In the genomic region with DNA sequence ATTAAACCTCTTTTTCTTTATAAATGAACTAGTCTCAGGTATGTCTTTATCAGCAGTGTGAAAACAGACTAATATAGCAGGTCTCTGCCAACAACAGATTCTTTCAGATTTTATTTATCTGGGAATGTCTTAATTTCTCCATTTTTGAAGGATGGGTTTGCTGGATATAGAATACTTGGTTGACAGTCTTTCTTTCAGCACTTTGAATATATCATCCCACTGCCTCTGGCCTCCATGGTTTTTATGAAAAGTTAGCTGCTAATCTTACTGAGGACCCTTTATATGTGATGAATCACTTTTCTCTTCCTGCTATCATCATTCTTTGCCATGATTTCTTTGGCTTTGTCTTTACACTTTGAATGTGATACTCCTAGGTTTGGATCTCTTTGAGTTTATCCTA, we compare ENCODE assay signal across 26 cellular contexts.
"Had no signal": no experiment of that assay in that cellular context is flagged by ENCODE, and none has a peak within 500 bp of the region (broad histone marks: within the 10 kb centered on the region; RNA-seq: fewer than 3 reads in every experiment).

No MANE protein-coding gene starts in this region.

- DNase-seq: effector memory CD8-positive, alpha-beta T cell; foreskin fibroblast; gastrocnemius medialis; heart left ventricle; hippocampal formation; immature natural killer cell; islet precursor cell; natural killer cell; occipital lobe; ovary; posterior cingulate gyrus; psoas muscle; right cardiac atrium; stimulated activated CD4-positive, alpha-beta T cell treated with anti-CD3 and anti-CD28 coated beads, Interleukin-15, amount 100 ng/mL, for 24 hours; stimulated activated CD4-positive, alpha-beta T cell treated with anti-CD3 and anti-CD28 coated beads, Interleukin-2, amount 100 ng/mL, for 48 hours; stimulated activated naive B cell treated with anti-CD40 and anti-IgM and Interleukin-4, amounts not matched to agents 10 μg/mL and 1 μg/mL and 100 μg/mL, for 72 hours; upper lobe of left lung had no signal

- H3K36me3 ChIP-seq: ovary had no signal

- H3K4me1 ChIP-seq: psoas muscle, tibial nerve, upper lobe of left lung had no signal

- FAIRE-seq: urothelium cell line had no signal

- H3K4me3 ChIP-seq: coronary artery, gastrocnemius medialis, heart left ventricle, lung, ovary, psoas muscle, skin epidermis, thoracic aorta, tibial nerve, upper lobe of left lung had no signal

- H3K27ac ChIP-seq: coronary artery, epithelial cell of prostate, gastrocnemius medialis, heart left ventricle, ovary, psoas muscle, skin epidermis, thoracic aorta, tibial nerve, upper lobe of left lung had no signal

- H3K27me3 ChIP-seq: gastrocnemius medialis, heart left ventricle, ovary, tibial nerve, upper lobe of left lung had no signal

- ATAC-seq: effector memory CD8-positive, alpha-beta T cell; esophagus mucosa; gastrocnemius medialis; heart left ventricle; left lobe of liver; natural killer cell; psoas muscle; right cardiac atrium; stimulated activated naive B cell treated with anti-CD40 and anti-IgM and Interleukin-4, amounts not matched to agents 10 μg/mL and 1 μg/mL and 100 μg/mL, for 72 hours had no signal
